24 cellular contexts compared by ENCODE assay signal in the genomic region with DNA sequence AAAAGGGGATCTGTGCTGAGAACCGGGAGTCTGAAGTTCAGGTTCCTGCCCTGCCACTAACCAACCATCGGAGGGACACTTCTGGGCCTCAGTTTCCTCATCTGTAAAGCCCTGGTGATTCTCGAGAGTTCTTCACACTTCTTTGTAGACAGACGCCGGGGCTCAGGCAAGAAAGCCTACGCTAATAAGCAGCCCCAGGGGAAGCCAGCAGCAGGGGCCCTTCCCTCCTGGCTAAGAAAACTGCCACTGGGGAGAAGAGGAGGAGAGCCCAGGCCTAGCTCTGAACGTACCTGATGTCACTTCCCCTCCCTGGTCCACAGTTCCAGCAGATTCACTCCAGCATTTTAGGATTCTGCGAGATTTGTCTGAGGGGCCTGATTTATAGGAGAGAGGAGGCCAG.
"Had no signal": no experiment of that assay in that cellular context is flagged by ENCODE, and none has a peak within 500 bp of the region (broad histone marks: within the 10 kb centered on the region; RNA-seq: fewer than 3 reads in every experiment).

No MANE protein-coding gene starts in this region.

- H3K9me3 ChIP-seq: esophagus muscularis mucosa, left lung, lower lobe of right lung, mucosa of descending colon, stomach, thyroid gland, upper lobe of right lung had no signal

- DNase-seq: activated B cell treated with CpG ODN at 0.5 μM for 24 hours; activated CD4-positive, alpha-beta T cell treated with anti-CD3 and anti-CD28 coated beads, Interleukin-2, amount 50 U/mL, for 1 hour; activated CD8-positive, alpha-beta T cell treated with anti-CD3 and anti-CD28 coated beads, Interleukin-2, amount 10 ng/mL, durations not matched to agents 7 days and 5 days; activated gamma-delta T cell; activated naive CD4-positive, alpha-beta T cell treated with anti-CD3 and anti-CD28 coated beads, Interleukin-2, amount 10 ng/mL, durations not matched to agents 7 days and 5 days; activated naive CD8-positive, alpha-beta T cell treated with anti-CD3 and anti-CD28 coated beads, Interleukin-2, amount 50 U/mL, for 24 hours; activated T-cell treated with anti-CD3 and anti-CD28 coated beads, Interleukin-2, amount 50 U/mL, for 1 hour; cortex of kidney; kidney glomerular epithelial cell; left lung; lower lobe of right lung; mucosa of descending colon; right cardiac atrium; stimulated activated CD4-positive, alpha-beta T cell treated with anti-CD3 and anti-CD28 coated beads, Interleukin-15, amount 100 ng/mL, for 24 hours; stimulated activated CD4-positive, alpha-beta T cell treated with anti-CD3 and anti-CD28 coated beads, Interleukin-2, amount 100 ng/mL, for 24 hours; stimulated activated naive B cell treated with anti-CD40 and anti-IgM and Interleukin-4, amounts not matched to agents 10 μg/mL and 1 μg/mL and 100 μg/mL, for 72 hours; stomach; T-helper 2 cell; thyroid gland; upper lobe of right lung had no signal

- H3K36me3 ChIP-seq: esophagus muscularis mucosa, left lung, lower lobe of right lung, stomach, thyroid gland, upper lobe of right lung had no signal

- H3K4me1 ChIP-seq: esophagus muscularis mucosa, left lung, lower lobe of right lung, stomach, thyroid gland, upper lobe of right lung had no signal

- H3K9me3 Mint-ChIP-seq: activated B cell treated with CpG ODN at 0.5 μM for 24 hours; activated naive CD4-positive, alpha-beta T cell treated with anti-CD3 and anti-CD28 coated beads, Interleukin-2, amount 10 ng/mL, durations not matched to agents 7 days and 5 days; activated naive CD8-positive, alpha-beta T cell treated with anti-CD3 and anti-CD28 coated beads, Interleukin-2, amount 50 U/mL, for 24 hours; activated T-helper 1 cell treated with anti-CD3 and anti-CD28 coated beads, Interleukin-12 subunit alpha, Interleukin-12 subunit beta, Interleukin-2, Interleukin-4 antibody, amounts not matched to agents 30 ng/mL and 10 ng/mL and 1 ng/mL, durations not matched to agents 14 hours and 24 hours and 36 hours; natural killer cell treated with Interleukin-12 subunit alpha and Interleukin-12 subunit beta and Interleukin-15 and Interleukin-18, amount 100 ng/mL, for 72 hours had no signal

- H3K4me3 Mint-ChIP-seq: activated B cell treated with CpG ODN at 0.5 μM for 24 hours; activated CD8-positive, alpha-beta memory T cell treated with anti-CD3 and anti-CD28 coated beads, Interleukin-2, amount 10 ng/mL, durations not matched to agents 7 days and 5 days; activated CD8-positive, alpha-beta T cell treated with anti-CD3 and anti-CD28 coated beads, Interleukin-2, amount 10 ng/mL, durations not matched to agents 7 days and 5 days; activated naive CD4-positive, alpha-beta T cell treated with anti-CD3 and anti-CD28 coated beads, Interleukin-2, amount 10 ng/mL, durations not matched to agents 7 days and 5 days; activated naive CD8-positive, alpha-beta T cell treated with anti-CD3 and anti-CD28 coated beads, Interleukin-2, amount 50 U/mL, for 24 hours; activated T-helper 1 cell treated with anti-CD3 and anti-CD28 coated beads, Interleukin-12 subunit alpha, Interleukin-12 subunit beta, Interleukin-2, Interleukin-4 antibody, amounts not matched to agents 30 ng/mL and 10 ng/mL and 1 ng/mL, durations not matched to agents 14 hours and 24 hours and 36 hours; natural killer cell treated with Interleukin-12 subunit alpha and Interleukin-12 subunit beta and Interleukin-15 and Interleukin-18, amount 100 ng/mL, for 72 hours; stimulated activated naive B cell treated with anti-CD40 and anti-IgM and Interleukin-4, amounts not matched to agents 10 μg/mL and 1 μg/mL and 100 μg/mL, for 72 hours had no signal

- H3K27me3 ChIP-seq: thyroid gland had no signal

- H3K4me3 ChIP-seq: esophagus muscularis mucosa, left lung, lower lobe of right lung, mucosa of descending colon, stomach, thyroid gland, upper lobe of right lung had no signal

- H3K27ac ChIP-seq: esophagus muscularis mucosa, left lung, lower lobe of right lung, stomach, thyroid gland, upper lobe of right lung had no signal

- H3K27ac Mint-ChIP-seq: activated B cell treated with CpG ODN at 0.5 μM for 24 hours; activated CD8-positive, alpha-beta memory T cell treated with anti-CD3 and anti-CD28 coated beads, Interleukin-2, amount 10 ng/mL, durations not matched to agents 7 days and 5 days; activated CD8-positive, alpha-beta T cell treated with anti-CD3 and anti-CD28 coated beads, Interleukin-2, amount 10 ng/mL, durations not matched to agents 7 days and 5 days; activated naive CD4-positive, alpha-beta T cell treated with anti-CD3 and anti-CD28 coated beads, Interleukin-2, amount 10 ng/mL, durations not matched to agents 7 days and 5 days; activated naive CD8-positive, alpha-beta T cell treated with anti-CD3 and anti-CD28 coated beads, Interleukin-2, amount 50 U/mL, for 24 hours; activated T-helper 1 cell treated with anti-CD3 and anti-CD28 coated beads, Interleukin-12 subunit alpha, Interleukin-12 subunit beta, Interleukin-2, Interleukin-4 antibody, amounts not matched to agents 30 ng/mL and 10 ng/mL and 1 ng/mL, durations not matched to agents 14 hours and 24 hours and 36 hours; natural killer cell treated with Interleukin-12 subunit alpha and Interleukin-12 subunit beta and Interleukin-15 and Interleukin-18, amount 100 ng/mL, for 72 hours; stimulated activated naive B cell treated with anti-CD40 and anti-IgM and Interleukin-4, amounts not matched to agents 10 μg/mL and 1 μg/mL and 100 μg/mL, for 72 hours had no signal

- H3K36me3 Mint-ChIP-seq: activated CD8-positive, alpha-beta memory T cell treated with anti-CD3 and anti-CD28 coated beads, Interleukin-2, amount 10 ng/mL, durations not matched to agents 7 days and 5 days; activated naive CD4-positive, alpha-beta T cell treated with anti-CD3 and anti-CD28 coated beads, Interleukin-2, amount 10 ng/mL, durations not matched to agents 7 days and 5 days; natural killer cell treated with Interleukin-12 subunit alpha and Interleukin-12 subunit beta and Interleukin-15 and Interleukin-18, amount 100 ng/mL, for 72 hours; stimulated activated naive B cell treated with anti-CD40 and anti-IgM and Interleukin-4, amounts not matched to agents 10 μg/mL and 1 μg/mL and 100 μg/mL, for 72 hours had no signal
